21 cellular contexts compared by ENCODE assay signal in the genomic region with DNA sequence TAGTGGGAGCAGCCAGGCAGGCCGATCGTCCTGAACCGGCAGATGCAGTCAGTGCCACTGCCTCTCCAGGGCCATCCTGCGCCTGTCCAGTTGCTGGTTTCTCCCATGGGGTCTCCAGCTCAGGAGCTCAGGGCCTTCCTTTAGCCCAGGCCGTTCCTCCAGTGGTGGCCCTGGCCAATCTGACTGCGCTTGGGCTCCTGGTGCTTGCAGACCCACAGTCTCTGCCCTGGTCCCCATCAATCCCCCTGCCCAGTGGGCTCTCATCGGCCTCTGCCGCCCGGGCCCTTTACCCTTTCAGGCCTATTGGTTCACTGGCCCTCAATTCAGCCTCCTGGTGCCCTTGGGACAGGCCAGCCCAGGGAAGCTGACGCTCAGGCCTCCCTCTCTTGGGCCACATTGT. TPM values are rescaled to one million over a fixed set of nuclear protein-coding genes. Genes with fewer than 3 reads are reported as not detected.
A peak's percentile ranks its signal among the peaks of the same experiment; 100 is the strongest.
DNase-seq lines count a peak whose midpoint lies in the region; ATAC-seq, FAIRE-seq and TF ChIP-seq lines count a peak whose summit lies in the region.
"Had no signal": no experiment of that assay in that cellular context is flagged by ENCODE, and none has a peak within 500 bp of the region (broad histone marks: within the 10 kb centered on the region; RNA-seq: fewer than 3 reads in every experiment).

No MANE protein-coding gene starts in this region.

- H3K14ac ChIP-seq in H1 (ENCODE audit: insufficient read length): no peak overlapping the region

- H3K4me3 ChIP-seq in H1 (ENCODE audit: extremely low read depth in 1 of 4, insufficient read depth in 2 of 4, low read depth in 3 of 4, low read length in 4 of 4) (no peak overlapping the region), stomach smooth muscle (ENCODE audit: low read length in 2 of 2) (no peak overlapping the region)
- H3K4me3 ChIP-seq: MG63, PC-9 had no signal

- H3K4me1 ChIP-seq in H1 (replicated peaks in 1 of 4; ENCODE audit: control insufficient read depth in 3 of 4, insufficient read depth in 4 of 4, low read length in 3 of 4) (peaks cover 0 to 12% (median 4%) of the 10 kb centered on the region in 4 experiments; a peak in 6 of 7 replicates), stomach smooth muscle (ENCODE audit: control insufficient read depth, insufficient read depth, low read length) (peaks cover 15% of the 10 kb centered on the region)
- H3K4me1 ChIP-seq: BE2C had no signal

- no peaks in the 10 kb centered on the region for H4K20me1 ChIP-seq in H1 (replicated peaks in 1 of 2; ENCODE audit: control insufficient read depth in 1 of 2, insufficient read depth in 2 of 2, low read length in 2 of 2)

- H4K8ac ChIP-seq in H1 (ENCODE audit: extremely low read depth, insufficient read depth, low read length): peak overlapping the region; percentile 0; the same call in 1 of the 2 replicates

- H3K27ac Mint-ChIP-seq in nephron progenitor cell (peak overlapping the region; percentile 29), T-helper 17 cell (no peak overlapping the region)
- H3K27ac Mint-ChIP-seq in activated CD4-positive, alpha-beta T cell treated with anti-CD3 and anti-CD28 coated beads for 36 hours: no peak overlapping the region

- H4K91ac ChIP-seq in H1 (replicated peaks; ENCODE audit: insufficient read length, low read length): no peak overlapping the region

- H3K23me2 ChIP-seq in H1 (ENCODE audit: low read depth, low read length): no peaks in the 10 kb centered on the region

- H3K4me1 Mint-ChIP-seq in nephron progenitor cell: peaks cover 76% of the 10 kb centered on the region
- H3K4me1 Mint-ChIP-seq in T-helper 17 cell: no peaks in the 10 kb centered on the region
- no peaks in the 10 kb centered on the region for H3K4me1 Mint-ChIP-seq in activated CD4-positive, alpha-beta T cell treated with anti-CD3 and anti-CD28 coated beads for 36 hours

- FAIRE-seq in H1 (lab: Jason Lieb, UNC): no peak
- FAIRE-seq: GM12892 had no signal

- peak; percentile 52 for DNase-seq in activated effector memory CD4-positive, alpha-beta T cell treated with anti-CD3 and anti-CD28 coated beads, Interleukin-2, amount 50 U/mL, for 16 hours
- no peak for DNase-seq in activated effector memory CD4-positive, alpha-beta T cell treated with Interleukin-2 at 50 U/mL for 16 hours
- DNase-seq in H1 (ENCODE audit: low read depth in 1 of 2, low spot score in 2 of 2) (no peak), nephron progenitor cell (no peak), T-helper 17 cell (no peak), caudate nucleus (lab: John Stamatoyannopoulos, UW) (no peak)
- no peak for DNase-seq in activated CD4-positive, alpha-beta T cell treated with anti-CD3 and anti-CD28 coated beads for 36 hours
- DNase-seq: ACHN, BE2C, Calu3, DND-41, H7, KG1, MG63, NCI-H2029 treated with DMSO at 0.1 percent for 48 hours, NCI-H446 treated with DMSO at 0.1 percent for 48 hours, PC-9, Right ventricle myocardium superior had no signal

- H2BK12ac ChIP-seq in H1 (ENCODE audit: low read depth, low read length): no peak overlapping the region

- H2BK120ac ChIP-seq in H1 (replicated peaks; ENCODE audit: low read depth, low read length): no peak overlapping the region

- H3K36me3 ChIP-seq in H1 (ENCODE audit: control insufficient read depth in 2 of 4, insufficient read depth in 4 of 4, low read length in 3 of 4) (no peaks in the 10 kb centered on the region), stomach smooth muscle (ENCODE audit: control insufficient read depth in 2 of 2, insufficient read depth in 2 of 2, low read length in 2 of 2) (no peaks in the 10 kb centered on the region)
- H3K36me3 ChIP-seq: BE2C, MG63 had no signal

- no peak for TF ChIP-seq EP300 in H1 (IDR thresholded peaks at IDR 0.05; ENCODE audit: borderline replicate concordance in 1 of 2, low read depth in 2 of 2, low read length in 2 of 2)

- no peak overlapping the region for H2AFZ ChIP-seq in H1 (ENCODE audit: low read length)
- H2AFZ ChIP-seq: PC-9 had no signal

- TF ChIP-seq CTCF in H1 (IDR thresholded peaks at IDR 0.05; ENCODE audit: control extremely low read depth in 1 of 3, insufficient read depth in 1 of 3, low read depth in 1 of 3, low read length in 3 of 3): no peak
- no peak for TF ChIP-seq CTCF in nephron progenitor cell (IDR thresholded peaks at IDR 0.05)

- H3K4me2 ChIP-seq in H1 (ENCODE audit: insufficient read depth in 1 of 2, low read depth in 2 of 2, low read length in 2 of 2): no peak overlapping the region
- H3K4me2 ChIP-seq: PC-9 had no signal

- no peak overlapping the region for H3K4ac ChIP-seq in H1 (replicated peaks; ENCODE audit: insufficient read length, low read depth, low read length)

- CTCF ChIA-PET in H1 (lab: Charles Lee; ENCODE audit: partially characterized antibody): interaction anchor here (1.0 to 1.8 kb wide), 5 partner anchors 8 to 53 kb away, joined by 3 to 7 read pairs (median 4); no protein-coding TSS in a partner anchor
- CTCF ChIA-PET in activated CD4-positive, alpha-beta T cell treated with anti-CD3 and anti-CD28 coated beads for 36 hours (lab: Charles Lee): interaction anchor here (1.2 kb wide), 1 partner anchor 44 kb away, joined by 3 read pairs; no protein-coding TSS in a partner anchor

- WGBS in H1 (ENCODE audit: extremely low coverage in 1 of 2, insufficient coverage in 1 of 2, insufficient read length in 1 of 2, insufficient replicate concordance in 2 of 2, low coverage in 1 of 2, low lambda C conversion rate in 2 of 2, missing lambda C conversion rate in 1 of 2), 2 experiments: 87% methylated on average over 10 of the region's 10 CpGs; no CpG with 5 or more reads in 1 of the 2 experiments

- no peaks in the 10 kb centered on the region for H3K79me2 ChIP-seq in H1 (ENCODE audit: control insufficient read depth in 1 of 2, insufficient read depth in 2 of 2, low read length in 2 of 2)

- no peak overlapping the region for H2BK20ac ChIP-seq in H1 (ENCODE audit: low read length)

- H3K27ac ChIP-seq in H1 (ENCODE audit: low read depth, low read length) (no peak overlapping the region), stomach smooth muscle (ENCODE audit: low read length) (peak overlapping the region; percentile 18), caudate nucleus (ENCODE audit: low read depth, low read length) (no peak overlapping the region)
- H3K27ac ChIP-seq: 22Rv1, PC-9 had no signal

- H3K9me3 Mint-ChIP-seq in nephron progenitor cell: no peaks in the 10 kb centered on the region
- H3K9me3 Mint-ChIP-seq in activated CD4-positive, alpha-beta T cell treated with anti-CD3 and anti-CD28 coated beads for 36 hours (ENCODE audit: low read depth): no peaks in the 10 kb centered on the region

- H3K23ac ChIP-seq in H1 (ENCODE audit: insufficient read length): no peak overlapping the region

- H3K9ac ChIP-seq in H1 (replicated peaks in 1 of 4; ENCODE audit: extremely low read depth in 1 of 4, low read depth in 3 of 4, low read length in 3 of 4): no peak overlapping the region
- H3K9ac ChIP-seq in stomach smooth muscle (ENCODE audit: low read length in 2 of 2): no peak overlapping the region

- H3K9me3 ChIP-seq in H1 (ENCODE audit: insufficient read depth in 2 of 2, low read depth in 1 of 2, low read length in 1 of 2) (no peaks in the 10 kb centered on the region), stomach smooth muscle (ENCODE audit: control insufficient read depth in 2 of 2, low read length in 2 of 2) (no peaks in the 10 kb centered on the region), T-helper 17 cell (ENCODE audit: control insufficient read depth, low read length, poor library complexity, severe bottlenecking) (no peaks in the 10 kb centered on the region)
- H3K9me3 ChIP-seq: BE2C, MG63 had no signal

- H2BK5ac ChIP-seq in H1 (ENCODE audit: low read depth, low read length): no peak overlapping the region

- H3K27me3 ChIP-seq in H1 (replicated peaks in 1 of 4; ENCODE audit: control insufficient read depth in 3 of 4, extremely low read depth in 1 of 4, insufficient read depth in 3 of 4, low read length in 3 of 4): no peaks in the 10 kb centered on the region
- H3K27me3 ChIP-seq in stomach smooth muscle (ENCODE audit: control insufficient read depth in 1 of 2, insufficient read depth in 2 of 2, low read length in 2 of 2): no peaks in the 10 kb centered on the region
- H3K27me3 ChIP-seq: BE2C, MG63 had no signal

- peaks cover 4% of the 10 kb centered on the region for H3K27me3 Mint-ChIP-seq in nephron progenitor cell (ENCODE audit: low read depth, poor library complexity)
- H3K27me3 Mint-ChIP-seq in T-helper 17 cell: peaks cover 44% of the 10 kb centered on the region
- H3K27me3 Mint-ChIP-seq in activated CD4-positive, alpha-beta T cell treated with anti-CD3 and anti-CD28 coated beads for 36 hours: peaks cover 2% of the 10 kb centered on the region

- no peak overlapping the region for H4K5ac ChIP-seq in H1 (ENCODE audit: insufficient read length, low read depth, low read length)

- POLR2A ChIA-PET in H1 (lab: Charles Lee; ENCODE audit: partially characterized antibody): interaction anchor here (1.6 kb wide), 1 partner anchor 21 kb away, joined by 3 read pairs; no protein-coding TSS in a partner anchor
- POLR2A ChIA-PET in activated CD4-positive, alpha-beta T cell treated with anti-CD3 and anti-CD28 coated beads for 36 hours (lab: Charles Lee): no interaction called here

- no peak for TF ChIP-seq POLR2A in H1 (IDR thresholded peaks at IDR 0.05; ENCODE audit: control extremely low read depth in 1 of 2, low read depth in 2 of 2, low read length in 2 of 2)

- no peak overlapping the region for H3K56ac ChIP-seq in H1 (replicated peaks; ENCODE audit: insufficient read length, low read depth, low read length)

- TF ChIP-seq RAD21 in H1 (IDR thresholded peaks at IDR 0.05 in 1 of 2, conservative IDR thresholded peaks at IDR 0.05 in 1 of 2; ENCODE audit: low read depth in 2 of 2, low read length in 2 of 2): no peak

- H3K36me3 Mint-ChIP-seq in nephron progenitor cell (ENCODE audit: low read depth) (no peaks in the 10 kb centered on the region), T-helper 17 cell (ENCODE audit: low read depth) (peaks cover 2% of the 10 kb centered on the region)
- no peaks in the 10 kb centered on the region for H3K36me3 Mint-ChIP-seq in activated CD4-positive, alpha-beta T cell treated with anti-CD3 and anti-CD28 coated beads for 36 hours (ENCODE audit: low read depth)

- ATAC-seq in T-helper 17 cell: no peak
- ATAC-seq in activated CD4-positive, alpha-beta T cell treated with anti-CD3 and anti-CD28 coated beads for 36 hours: no peak

- no peak overlapping the region for H2BK15ac ChIP-seq in H1 (ENCODE audit: low read length)

- H3K79me1 ChIP-seq in H1 (ENCODE audit: low read depth, low read length): no peaks in the 10 kb centered on the region

- no peak overlapping the region for H3K18ac ChIP-seq in H1 (ENCODE audit: extremely low read depth, low read length)

- intact Hi-C loops in activated CD4-positive, alpha-beta T cell treated with anti-CD3 and anti-CD28 coated beads for 36 hours (cut with DNase I, micrococcal nuclease): no loop called here

- H3K4me3 Mint-ChIP-seq in nephron progenitor cell: no peak overlapping the region
- H3K4me3 Mint-ChIP-seq in T-helper 17 cell: no peak overlapping the region
- no peak overlapping the region for H3K4me3 Mint-ChIP-seq in activated CD4-positive, alpha-beta T cell treated with anti-CD3 and anti-CD28 coated beads for 36 hours

- no peak overlapping the region for H2AK5ac ChIP-seq in H1 (ENCODE audit: low read depth, low read length)

RNA-seq across cellular contexts. Expression of gene TSKU, which starts 29.2 kb away (rescaled TPM):
- 22.8 TPM in 2 replicates for total RNA-seq in H1 (2021; fragmentation: NEBNext Ultra II Directional; extraction: Animal tissue kit (Norgen Biotek cat#: 25700))
- polyA plus RNA-seq in H1 (2011; rRNA removed): 28.4 and 40.7 TPM in 2 replicates
- 18.1 TPM for polyA plus RNA-seq in H1 (2011; cell fraction: cytosol; rRNA removed)
- 34.2 TPM for polyA plus RNA-seq in H1 (2011; cell fraction: nucleus; rRNA removed)
- 15.8 to 27.1 TPM (median 20.7 TPM) in 4 replicates for polyA plus RNA-seq in H1 (2012, experiment 1 of 2)
- 22.0 TPM for polyA plus RNA-seq in H1 (2012, experiment 2 of 2)
- polyA plus RNA-seq in H1 (2013, experiment 1 of 2): 21.4 TPM
- 23.8 TPM for polyA plus RNA-seq in H1 (2013, experiment 2 of 2)
- 21.7 and 33.3 TPM in 2 replicates for polyA minus RNA-seq in H1 (2011; rRNA and poly(A)+ RNA removed)
- polyA minus RNA-seq in H1 (2011; cell fraction: cytosol; rRNA and poly(A)+ RNA removed): 17.2 TPM
- polyA minus RNA-seq in H1 (2011; cell fraction: nucleus; rRNA and poly(A)+ RNA removed): 27.5 TPM
- not detected for total RNA-seq in T-helper 17 cell
- total RNA-seq in activated CD4-positive, alpha-beta T cell treated with anti-CD3 and anti-CD28 coated beads for 36 hours: 1 to 10 TPM; 8.0 to 8.3 TPM

Comparison
In these comparisons a context has a peak if more than half of its experiments do, and no peak if none do; other contexts are left out.
1. RNA of gene TSKU, which starts 29.2 kb away (total RNA-seq): 22.8 TPM in H1 and 8.0 to 8.3 TPM in activated CD4-positive, alpha-beta T cell treated with anti-CD3 and anti-CD28 coated beads for 36 hours; not detected in T-helper 17 cell; every median in the first group is over 4 times any median in the second.